In the genomic region with DNA sequence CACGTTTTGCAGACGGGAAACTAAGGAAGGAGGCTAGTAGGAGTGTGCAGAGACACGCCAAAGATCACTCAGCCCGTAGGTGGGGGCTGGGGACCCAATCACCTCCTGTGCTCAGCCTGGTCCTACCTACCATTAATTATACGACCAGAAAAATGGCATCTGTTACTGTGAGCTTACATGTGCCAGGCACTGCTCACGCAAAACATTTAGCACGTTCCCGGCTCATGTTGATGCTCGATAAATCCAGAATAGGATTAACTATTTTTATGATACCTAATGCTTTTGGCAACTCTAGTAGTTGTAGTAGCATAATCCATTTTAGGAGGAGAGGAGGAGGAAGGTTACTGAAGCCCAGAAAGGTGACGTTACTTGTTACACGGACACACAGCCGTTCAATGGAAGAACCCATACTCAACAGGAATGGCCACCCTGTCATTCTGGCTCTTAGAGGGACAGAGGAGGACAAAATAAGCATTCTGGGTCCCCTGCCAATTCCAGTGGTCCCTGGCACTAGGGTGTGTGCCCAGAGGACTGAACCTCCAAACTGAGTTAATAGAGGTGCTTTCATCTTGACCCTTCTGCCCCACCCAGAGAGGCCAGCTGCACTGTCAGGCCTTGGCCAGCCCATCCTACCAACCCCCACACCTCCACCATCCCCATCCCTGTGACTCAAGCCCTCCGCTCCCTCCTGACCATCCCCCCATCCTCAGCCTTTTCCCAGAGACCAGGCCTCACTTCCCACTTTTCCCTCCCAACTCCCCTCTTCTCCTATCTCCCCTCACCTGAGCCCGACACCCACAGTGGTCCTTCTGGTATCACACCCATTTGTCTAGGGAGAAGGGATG, we compare ENCODE assay signal across 12 cellular contexts. TPM values are rescaled to one million over a fixed set of nuclear protein-coding genes. Genes with fewer than 3 reads are reported as not detected.
DNase-seq lines count a peak whose midpoint lies in the region; ATAC-seq and TF ChIP-seq lines count a peak whose summit lies in the region.
"Had no signal": no experiment of that assay in that cellular context is flagged by ENCODE, and none has a peak within 500 bp of the region (broad histone marks: within the 10 kb centered on the region; RNA-seq: fewer than 3 reads in every experiment).

No MANE protein-coding gene starts in this region.

- no TSS peak for BruUV-seq in Panc1 (replicated peaks; lab: Mats Ljungman, UMichigan)

- H3K4me3 ChIP-seq in Panc1 (ENCODE audit: low read depth in 2 of 2, low read length in 2 of 2): peak overlapping the region; percentile 52 to 69; a peak in 3 of 4 replicates
- H3K4me3 ChIP-seq in smooth muscle cell: no peak overlapping the region
- H3K4me3 ChIP-seq in tibial artery: no peak overlapping the region

- H3K27ac Mint-ChIP-seq in activated CD4-positive, alpha-beta T cell treated with anti-CD3 and anti-CD28 coated beads, Interleukin-2, amount 10 ng/mL, durations not matched to agents 24 days and 14 days: peak overlapping the region; percentile 98

- no peaks in the 10 kb centered on the region for H4K20me1 ChIP-seq in smooth muscle cell (ENCODE audit: low read depth)

- H3K9ac ChIP-seq in smooth muscle cell (ENCODE audit: low read depth): no peak overlapping the region

- H3K27me3 Mint-ChIP-seq in activated CD4-positive, alpha-beta T cell treated with anti-CD3 and anti-CD28 coated beads, Interleukin-2, amount 10 ng/mL, durations not matched to agents 24 days and 14 days: peaks cover 6% of the 10 kb centered on the region

- peaks cover 9% of the 10 kb centered on the region for H3K36me3 Mint-ChIP-seq in activated CD4-positive, alpha-beta T cell treated with anti-CD3 and anti-CD28 coated beads, Interleukin-2, amount 10 ng/mL, durations not matched to agents 24 days and 14 days (ENCODE audit: low read depth)

- H3K27ac ChIP-seq in Panc1 (ENCODE audit: low read length) (peak overlapping the region; percentile 69), smooth muscle cell (ENCODE audit: low read depth) (no peak overlapping the region), tibial artery (no peak overlapping the region)
- H3K27ac ChIP-seq: neutrophil had no signal

- no peaks in the 10 kb centered on the region for H3K79me2 ChIP-seq in smooth muscle cell (ENCODE audit: low read depth)

- H2AFZ ChIP-seq in smooth muscle cell (ENCODE audit: low read depth): peak overlapping the region; percentile 40

- peaks cover 10% of the 10 kb centered on the region; the same call in 1 of the 2 replicates for H3K4me1 ChIP-seq in Panc1 (ENCODE audit: control insufficient read depth, insufficient read depth, low read length)
- peaks cover 5% of the 10 kb centered on the region for H3K4me1 ChIP-seq in smooth muscle cell (ENCODE audit: low read depth)
- H3K4me1 ChIP-seq in tibial artery: peaks cover 0 to 49% (median 23%) of the 10 kb centered on the region in 4 donors

- H3F3A ChIP-seq in smooth muscle cell (ENCODE audit: low read depth): peaks cover 37% of the 10 kb centered on the region

- CTCF ChIA-PET in Panc1 (lab: Charles Lee): interaction anchor here (0.5 to 0.8 kb wide), 4 partner anchors 37 to 163 kb away, joined by 3 to 10 read pairs (median 6); no protein-coding TSS in a partner anchor

- WGBS in smooth muscle cell (ENCODE audit: low lambda C conversion rate): 54% methylated on average over 14 of the region's 14 CpGs

- peak overlapping the region; percentile 82 for H3K4me3 Mint-ChIP-seq in activated CD4-positive, alpha-beta T cell treated with anti-CD3 and anti-CD28 coated beads, Interleukin-2, amount 10 ng/mL, durations not matched to agents 24 days and 14 days

- peaks cover 36% of the 10 kb centered on the region for H3K4me1 Mint-ChIP-seq in activated CD4-positive, alpha-beta T cell treated with anti-CD3 and anti-CD28 coated beads, Interleukin-2, amount 10 ng/mL, durations not matched to agents 24 days and 14 days

- no peaks in the 10 kb centered on the region for H3K27me3 ChIP-seq in Panc1 (ENCODE audit: control insufficient read depth, insufficient read depth, low read length)
- no peaks in the 10 kb centered on the region for H3K27me3 ChIP-seq in smooth muscle cell (ENCODE audit: low read depth)
- peaks cover 0 to 37% of the 10 kb centered on the region in 2 donors for H3K27me3 ChIP-seq in tibial artery

- no peaks in the 10 kb centered on the region for H3K9me3 Mint-ChIP-seq in activated CD4-positive, alpha-beta T cell treated with anti-CD3 and anti-CD28 coated beads, Interleukin-2, amount 10 ng/mL, durations not matched to agents 24 days and 14 days

- POLR2A ChIA-PET in Panc1 (lab: Charles Lee): no interaction called here

- in situ Hi-C loops in Panc1 (cut with HindIII; ENCODE audit: low pct_unique_long_range_greater_than_20kb, low sequenced_read_pairs): no loop called here

- H3K36me3 ChIP-seq in Panc1 (ENCODE audit: control insufficient read depth, insufficient read depth, low read length) (no peaks in the 10 kb centered on the region), smooth muscle cell (ENCODE audit: low read depth) (no peaks in the 10 kb centered on the region), tibial artery (no peaks in the 10 kb centered on the region)
- H3K36me3 ChIP-seq: neutrophil had no signal

- intact Hi-C loops in activated CD4-positive, alpha-beta T cell treated with anti-CD3 and anti-CD28 coated beads, Interleukin-2, amount 10 ng/mL, durations not matched to agents 24 days and 14 days (cut with micrococcal nuclease): loop anchor here (1.0 to 5.0 kb wide), 6 partner anchors 25 to 222 kb away; a partner anchor contains a TSS
- intact Hi-C loops in Panc1 (cut with micrococcal nuclease; ENCODE audit: unreplicated experiment): no loop called here
- intact Hi-C loops in left ventricle myocardium superior (cut with micrococcal nuclease): loop anchor here (5.0 kb wide), 1 partner anchor 122 kb away; no protein-coding TSS in a partner anchor
- intact Hi-C loops in tibial artery (cut with DNase I; ENCODE audit: low total_unique reads): loop anchor here (2.0 kb wide), 2 partner anchors 37 to 121 kb away; no protein-coding TSS in a partner anchor

- DNase-seq in activated CD4-positive, alpha-beta T cell treated with anti-CD3 and anti-CD28 coated beads, Interleukin-2, amount 10 ng/mL, durations not matched to agents 24 days and 14 days: peak; percentile 60
- no peak for DNase-seq in activated CD4-positive, alpha-beta T cell treated with anti-CD3 and anti-CD28 coated beads, Interleukin-2, amount 50 U/mL, for 4 hours
- DNase-seq in Panc1 (ENCODE audit: low read depth, low spot score) (no peak), globus pallidus (ENCODE audit: low spot score) (peak; percentile 59), smooth muscle cell (lab: John Stamatoyannopoulos, UW; ENCODE audit: unreplicated experiment) (no peak), left ventricle myocardium superior (no peak), tibial artery (no peak)
- DNase-seq in stimulated activated naive CD4-positive, alpha-beta T cell (lab: John Stamatoyannopoulos, UW): no peak
- DNase-seq: activated CD4-positive, CD25-positive, alpha-beta regulatory T cell; NCI-H1092; OCI-M1 had no signal

- peak overlapping the region; percentile 64 for H3K4me2 ChIP-seq in smooth muscle cell

- ATAC-seq in Panc1: no peak
- ATAC-seq in left ventricle myocardium superior: no peak

- no peak for TF ChIP-seq CTCF in Panc1 (IDR thresholded peaks at IDR 0.05)
- no peak for TF ChIP-seq CTCF in smooth muscle cell (IDR thresholded peaks at IDR 0.05; ENCODE audit: borderline replicate concordance, insufficient read depth, poor library complexity, severe bottlenecking)
- no peak for TF ChIP-seq CTCF in tibial artery (IDR thresholded peaks at IDR 0.05)

- no peaks in the 10 kb centered on the region for H3K9me3 ChIP-seq in Panc1 (ENCODE audit: control insufficient read depth, insufficient read depth, low read depth, low read length)
- no peaks in the 10 kb centered on the region for H3K9me3 ChIP-seq in smooth muscle cell (replicated peaks; ENCODE audit: low read depth)
- no peaks in the 10 kb centered on the region for H3K9me3 ChIP-seq in tibial artery
- H3K9me3 ChIP-seq: neutrophil had no signal

RNA-seq across cellular contexts. Expression of a gene that starts 5.0 kb away (rescaled TPM):
- 157 and 180 TPM in 2 replicates for total RNA-seq in activated CD4-positive, alpha-beta T cell treated with anti-CD3 and anti-CD28 coated beads, Interleukin-2, amount 10 ng/mL, durations not matched to agents 24 days and 14 days
- total RNA-seq in Panc1 (2021; ENCODE audit: unreplicated experiment) (32.7 TPM), smooth muscle cell (7.7 and 15.6 TPM in 2 replicates), left ventricle myocardium superior (33.4 TPM)
- 30.7 TPM for polyA plus RNA-seq in Panc1 (2012; ENCODE audit: insufficient read length)
- 19.0 and 20.8 TPM in 2 replicates for polyA plus RNA-seq in smooth muscle cell

RNA-seq across cellular contexts. Expression of a gene that starts 23.9 kb away (rescaled TPM):
- 4.2 and 5.8 TPM in 2 replicates for total RNA-seq in activated CD4-positive, alpha-beta T cell treated with anti-CD3 and anti-CD28 coated beads, Interleukin-2, amount 10 ng/mL, durations not matched to agents 24 days and 14 days
- 2.0 TPM for total RNA-seq in Panc1 (2021; ENCODE audit: unreplicated experiment)
- polyA plus RNA-seq in Panc1 (2012; ENCODE audit: insufficient read length): 1.9 TPM
- total RNA-seq in smooth muscle cell: 0.99 and 1.8 TPM in 2 replicates
- 2.4 and 3.4 TPM in 2 replicates for polyA plus RNA-seq in smooth muscle cell
- 4.1 TPM for total RNA-seq in left ventricle myocardium superior

RNA-seq across cellular contexts. Expression of a gene that starts 42.1 kb away (rescaled TPM):
- total RNA-seq in activated CD4-positive, alpha-beta T cell treated with anti-CD3 and anti-CD28 coated beads, Interleukin-2, amount 10 ng/mL, durations not matched to agents 24 days and 14 days: not detected in 2 replicates
- total RNA-seq in Panc1 (2021; ENCODE audit: unreplicated experiment): 0.23 TPM
- not detected for polyA plus RNA-seq in Panc1 (2012; ENCODE audit: insufficient read length)
- total RNA-seq in smooth muscle cell: not detected in 2 replicates
- 0.31 TPM in 1 of 2 replicates, not detected in the other for polyA plus RNA-seq in smooth muscle cell
- total RNA-seq in left ventricle myocardium superior: 4.8 TPM

RNA-seq across cellular contexts. Expression of a gene that starts 47.6 kb away (rescaled TPM):
- total RNA-seq in activated CD4-positive, alpha-beta T cell treated with anti-CD3 and anti-CD28 coated beads, Interleukin-2, amount 10 ng/mL, durations not matched to agents 24 days and 14 days: 810 and 849 TPM in 2 replicates
- 496 TPM for total RNA-seq in Panc1 (2021; ENCODE audit: unreplicated experiment)
- 674 TPM for polyA plus RNA-seq in Panc1 (2012; ENCODE audit: insufficient read length)
- 234 and 284 TPM in 2 replicates for total RNA-seq in smooth muscle cell
- polyA plus RNA-seq in smooth muscle cell: 637 and 690 TPM in 2 replicates
- 233 TPM for total RNA-seq in left ventricle myocardium superior

RNA-seq across cellular contexts. Expression of a gene that starts 48.3 kb away (rescaled TPM):
- total RNA-seq in activated CD4-positive, alpha-beta T cell treated with anti-CD3 and anti-CD28 coated beads, Interleukin-2, amount 10 ng/mL, durations not matched to agents 24 days and 14 days: 16.7 and 20.9 TPM in 2 replicates
- total RNA-seq in Panc1 (2021; ENCODE audit: unreplicated experiment) (19.4 TPM), smooth muscle cell (12.2 and 12.9 TPM in 2 replicates), left ventricle myocardium superior (1.2 TPM)
- polyA plus RNA-seq in Panc1 (2012; ENCODE audit: insufficient read length): 20.4 TPM
- 10.0 and 13.3 TPM in 2 replicates for polyA plus RNA-seq in smooth muscle cell

Comparison
In these comparisons a context has a peak if more than half of its experiments do, and no peak if none do; other contexts are left out.
1. DNase-seq: peak in activated CD4-positive, alpha-beta T cell treated with anti-CD3 and anti-CD28 coated beads, Interleukin-2, amount 10 ng/mL, durations not matched to agents 24 days and 14 days (single experiment) and globus pallidus (single experiment); none in activated CD4-positive, alpha-beta T cell treated with anti-CD3 and anti-CD28 coated beads, Interleukin-2, amount 50 U/mL, for 4 hours (0 of 2), Panc1 (single experiment), smooth muscle cell (single experiment), stimulated activated naive CD4-positive, alpha-beta T cell (0 of 6), left ventricle myocardium superior (single experiment) and tibial artery (0 of 2).
2. H3K4me3 ChIP-seq: peak in Panc1 (2 of 2); none in smooth muscle cell (single experiment) and tibial artery (0 of 2).